Comparison of ENCODE assay signal across 8 cellular contexts in genomic region chr4:60201052-60201673, GRCh38.
DNase-seq lines count a peak whose midpoint lies in the region; ATAC-seq and TF ChIP-seq lines count a peak whose summit lies in the region.

No MANE protein-coding gene starts in this region.

- H3K4me1 ChIP-seq in KMS-11 (ENCODE audit: low read depth, poor library complexity, severe bottlenecking) (no peaks in the 10 kb centered on the region), mucosa of descending colon (ENCODE audit: low read depth) (no peaks in the 10 kb centered on the region), aorta (ENCODE audit: control insufficient read depth in 1 of 2, insufficient read depth in 2 of 2, low read length in 2 of 2) (no peaks in the 10 kb centered on the region)

- intact Hi-C loops in mucosa of descending colon (cut with DNase I, micrococcal nuclease), result no loop called here
- intact Hi-C loops in aorta (cut with DNase I), result no loop called here

- H3K9me3 ChIP-seq in mucosa of descending colon (no peaks in the 10 kb centered on the region), aorta (ENCODE audit: control insufficient read depth, low read length) (no peaks in the 10 kb centered on the region)

- H4K20me1 ChIP-seq in KMS-11 (ENCODE audit: insufficient read depth), result no peaks in the 10 kb centered on the region

- no peaks in the 10 kb centered on the region for H3K27me3 ChIP-seq in KMS-11 (ENCODE audit: insufficient read depth, low read depth)
- H3K27me3 ChIP-seq in aorta (ENCODE audit: control insufficient read depth in 1 of 2, insufficient read depth in 2 of 2, low read length in 1 of 2), result no peaks in the 10 kb centered on the region

- H3K4me2 ChIP-seq in KMS-11, result no peak overlapping the region

- no peaks in the 10 kb centered on the region for H3K36me3 ChIP-seq in KMS-11 (ENCODE audit: insufficient read depth)
- H3K36me3 ChIP-seq in mucosa of descending colon (ENCODE audit: low read depth), result no peaks in the 10 kb centered on the region
- no peaks in the 10 kb centered on the region for H3K36me3 ChIP-seq in aorta (ENCODE audit: control insufficient read depth in 1 of 2, insufficient read depth in 2 of 2, low read length in 1 of 2)

- 14 to 15% methylated on average over 3 of the region's 3 CpGs for WGBS in aorta, 2 donors

- peak; percentile 88 for ATAC-seq in GM21717 (IDR thresholded peaks at IDR 0.05; ENCODE audit: unreplicated experiment)
- no peak for ATAC-seq in mucosa of descending colon
- ATAC-seq in aorta (ENCODE audit: low FRiP score), result no peak

- no peak overlapping the region for H3K9ac ChIP-seq in KMS-11

- H3K79me2 ChIP-seq in KMS-11 (ENCODE audit: insufficient read depth, low read depth), result no peaks in the 10 kb centered on the region

- DNase-seq in activated CD4-positive, alpha-beta T cell treated with anti-CD3 and anti-CD28 coated beads for 24 hours (ENCODE audit: low read depth in 2 of 2), result peak; percentile 3 to 12
- DNase-seq in activated CD4-positive, alpha-beta T cell treated with anti-CD3 and anti-CD28 coated beads, Interleukin-2, amount 50 U/mL, for 1 hour, result no peak
- DNase-seq in SHP77 treated with DMSO at 0.1 percent for 48 hours (lab: John Stamatoyannopoulos, UW), result peak; percentile 10
- peak; percentile 51 for DNase-seq in ecto neural progenitor cell (ENCODE audit: low spot score)
- DNase-seq in mucosa of descending colon, result peak in 2 of 3 donors; percentile 28 to 65
- peak; percentile 43 to 72 for DNase-seq in aorta

- H3K27ac ChIP-seq in KMS-11 (no peak overlapping the region), aorta (ENCODE audit: low read depth in 1 of 2, low read length in 2 of 2) (no peak overlapping the region)

- no peak overlapping the region; the same call in 1 of the 2 replicates for H2AFZ ChIP-seq in KMS-11 (ENCODE audit: low read depth)

- peak; percentile 88 for TF ChIP-seq CTCF in KMS-11 (conservative IDR thresholded peaks at IDR 0.05; ENCODE audit: low read depth, low read length)
- peak; percentile 51 for TF ChIP-seq CTCF in mucosa of descending colon (IDR thresholded peaks at IDR 0.05)

- no peak overlapping the region for H3K4me3 ChIP-seq in KMS-11 (IDR thresholded peaks at IDR 0.05; ENCODE audit: insufficient read depth, low read depth, low read length)
- no peak overlapping the region for H3K4me3 ChIP-seq in mucosa of descending colon
- H3K4me3 ChIP-seq in aorta (ENCODE audit: low read length in 2 of 2), result no peak overlapping the region
